In genomic region chr19:39846176-39846677, GRCh38 we compare ENCODE assay signal across 8 cellular contexts.
DNase-seq lines count a peak whose midpoint lies in the region; ATAC-seq, FAIRE-seq and TF ChIP-seq lines count a peak whose summit lies in the region.

TSS of gene FBL (minus strand) at chr19:39846379. CDS start at chr19:39846300, 79 bp downstream.

- peaks cover 36% of the 10 kb centered on the region for H4K20me1 ChIP-seq in Loucy (ENCODE audit: insufficient read depth, low read length, poor library complexity, severe bottlenecking)

- FAIRE-seq in H54 (lab: Jason Lieb, UNC), result peak; percentile 41

- H3K36me3 Mint-ChIP-seq in nephron progenitor cell (ENCODE audit: low read depth), result no peaks in the 10 kb centered on the region

- H3K4me1 ChIP-seq in Loucy (ENCODE audit: insufficient read depth, low read length, poor library complexity, severe bottlenecking), result peaks cover 34% of the 10 kb centered on the region
- H3K4me1 ChIP-seq in RWPE2 (ENCODE audit: insufficient read depth, poor library complexity, severe bottlenecking), result peaks cover 24% of the 10 kb centered on the region

- TF ChIP-seq POLR2A in H54 (IDR thresholded peaks at IDR 0.05; ENCODE audit: low read depth, low read length), result peak; percentile 87

- no peaks in the 10 kb centered on the region for H3K9me3 ChIP-seq in Loucy (ENCODE audit: insufficient read depth, low read depth, low read length)
- no peaks in the 10 kb centered on the region for H3K9me3 ChIP-seq in RWPE2 (ENCODE audit: severe bottlenecking)

- H3K36me3 ChIP-seq in Loucy (ENCODE audit: insufficient read depth, low read length) (no peaks in the 10 kb centered on the region), RWPE2 (ENCODE audit: low read depth) (peaks cover 13% of the 10 kb centered on the region)

- H3K9ac ChIP-seq in Loucy (ENCODE audit: low read depth, low read length, poor library complexity, severe bottlenecking), result peak within 1 kb of the TSS; percentile 73

- H3K79me2 ChIP-seq in Loucy (ENCODE audit: insufficient read depth, low read length), result peaks cover 48% of the 10 kb centered on the region

- peak within 1 kb of the TSS; percentile 95 for H3K27ac Mint-ChIP-seq in nephron progenitor cell
- H3K27ac Mint-ChIP-seq in stimulated activated naive CD8-positive, alpha-beta T cell treated with anti-CD3 and anti-CD28 coated beads, Interleukin-15, amount 100 ng/mL, for 72 hours, result peak within 1 kb of the TSS; percentile 97 to 98

- no peak for TF ChIP-seq CTCF in Loucy (conservative IDR thresholded peaks at IDR 0.05; ENCODE audit: low read length)
- TF ChIP-seq CTCF in RWPE2 (IDR thresholded peaks at IDR 0.05; ENCODE audit: poor library complexity, severe bottlenecking), result no peak
- TF ChIP-seq CTCF in fibroblast of pulmonary artery (IDR thresholded peaks at IDR 0.05; ENCODE audit: low read length, missing control alignments), result no peak
- no peak for TF ChIP-seq CTCF in nephron progenitor cell (IDR thresholded peaks at IDR 0.05)

- H3K4me3 Mint-ChIP-seq in nephron progenitor cell, result peak within 1 kb of the TSS; percentile 96
- peak within 1 kb of the TSS; percentile 96 to 97 for H3K4me3 Mint-ChIP-seq in stimulated activated naive CD8-positive, alpha-beta T cell treated with anti-CD3 and anti-CD28 coated beads, Interleukin-15, amount 100 ng/mL, for 72 hours

- H3K27me3 Mint-ChIP-seq in nephron progenitor cell (ENCODE audit: low read depth, poor library complexity), result peaks cover 4% of the 10 kb centered on the region
- no peaks in the 10 kb centered on the region for H3K27me3 Mint-ChIP-seq in stimulated activated naive CD8-positive, alpha-beta T cell treated with anti-CD3 and anti-CD28 coated beads, Interleukin-15, amount 100 ng/mL, for 72 hours

- H3K27ac ChIP-seq in RWPE2 (ENCODE audit: poor library complexity, severe bottlenecking), result peak within 1 kb of the TSS; percentile 41

- peaks cover 52% of the 10 kb centered on the region for H3K4me1 Mint-ChIP-seq in nephron progenitor cell
- peaks cover 47% of the 10 kb centered on the region for H3K4me1 Mint-ChIP-seq in stimulated activated naive CD8-positive, alpha-beta T cell treated with anti-CD3 and anti-CD28 coated beads, Interleukin-15, amount 100 ng/mL, for 72 hours

- no peaks in the 10 kb centered on the region for H3K9me2 ChIP-seq in Loucy (replicated peaks; ENCODE audit: low read depth, low read length)

- peak within 1 kb of the TSS; percentile 77 for H3K4me2 ChIP-seq in Loucy (ENCODE audit: low read depth, low read length, poor library complexity, severe bottlenecking)

- DNase-seq in EH (ENCODE audit: low read depth) (peak; percentile 90), H54 (ENCODE audit: insufficient read length, low spot score) (peak; percentile 99), RWPE2 (ENCODE audit: low spot score) (peak; percentile 92), fibroblast of pulmonary artery (ENCODE audit: low read depth) (peak; percentile 93), nephron progenitor cell (peak; percentile 99)
- peak; percentile 97 for DNase-seq in activated effector memory CD4-positive, alpha-beta T cell treated with Interleukin-2 at 50 U/mL for 16 hours
- peak; percentile 97 to 98 for DNase-seq in stimulated activated naive CD8-positive, alpha-beta T cell treated with anti-CD3 and anti-CD28 coated beads, Interleukin-15, amount 100 ng/mL, for 72 hours

- no peaks in the 10 kb centered on the region for H3K27me3 ChIP-seq in Loucy (ENCODE audit: insufficient read depth, low read length, poor library complexity, severe bottlenecking)
- H3K27me3 ChIP-seq in RWPE2 (ENCODE audit: insufficient read depth, poor library complexity, severe bottlenecking), result no peaks in the 10 kb centered on the region

- H3K9me3 Mint-ChIP-seq in nephron progenitor cell, result no peaks in the 10 kb centered on the region
- H3K9me3 Mint-ChIP-seq in stimulated activated naive CD8-positive, alpha-beta T cell treated with anti-CD3 and anti-CD28 coated beads, Interleukin-15, amount 100 ng/mL, for 72 hours, result no peaks in the 10 kb centered on the region

- H3K4me3 ChIP-seq in Loucy (ENCODE audit: low read length, poor library complexity, severe bottlenecking) (peak within 1 kb of the TSS; percentile 94), RWPE2 (ENCODE audit: severe bottlenecking) (peak within 1 kb of the TSS; percentile 74), fibroblast of pulmonary artery (replicated peaks; ENCODE audit: low read depth, low read length) (peak within 1 kb of the TSS; percentile 93)

- peak within 1 kb of the TSS; percentile 47 for H2AFZ ChIP-seq in Loucy (ENCODE audit: low read length)

- peak; percentile 85 for ATAC-seq in RWPE2 (ENCODE audit: low read depth)
- peak; percentile 91 for ATAC-seq in stimulated activated naive CD8-positive, alpha-beta T cell treated with anti-CD3 and anti-CD28 coated beads, Interleukin-15, amount 100 ng/mL, for 72 hours

- no peaks in the 10 kb centered on the region for H3F3A ChIP-seq in Loucy (ENCODE audit: low read depth)

Comparison
In these comparisons a context has a peak if more than half of its experiments do, and no peak if none do; other contexts are left out.
1. Peak in every context shown above with its lines: DNase-seq, ATAC-seq, H3K4me3 ChIP-seq and H3K27ac ChIP-seq.